15 cellular contexts compared by ENCODE assay signal in genomic region chr1:201305815-201306214, GRCh38. TPM values are rescaled to one million over a fixed set of nuclear protein-coding genes. Genes with fewer than 3 reads are reported as not detected.
"Had no signal": no experiment of that assay in that cellular context is flagged by ENCODE, and none has a peak within 500 bp of the region (broad histone marks: within the 10 kb centered on the region; RNA-seq: fewer than 3 reads in every experiment).

No MANE protein-coding gene starts in this region.

- H3K36me3 ChIP-seq: brain microvascular endothelial cell, right lobe of liver, thoracic aorta had no signal

- H3K9me3 ChIP-seq: psoas muscle, right lobe of liver, thoracic aorta had no signal

- DNase-seq: activated CD4-positive, alpha-beta T cell treated with anti-CD3 and anti-CD28 coated beads, Interleukin-2, amount 10 ng/mL, durations not matched to agents 7 days and 5 days; activated naive CD4-positive, alpha-beta T cell treated with Interleukin-2 at 50 U/mL for 16 hours; anterior cingulate cortex; brain microvascular endothelial cell; cortex of kidney; effector CD4-positive, alpha-beta T cell; foreskin melanocyte; head of caudate nucleus; nephron progenitor cell; psoas muscle; right lobe of liver; stimulated activated naive CD8-positive, alpha-beta T cell treated with anti-CD3 and anti-CD28 coated beads, Interleukin-15, amount 100 ng/mL, for 72 hours had no signal

- H3K27me3 ChIP-seq: right lobe of liver had no signal

- H3K4me3 ChIP-seq: psoas muscle, right lobe of liver, thoracic aorta had no signal

- ATAC-seq: psoas muscle; right lobe of liver; stimulated activated naive CD8-positive, alpha-beta T cell treated with anti-CD3 and anti-CD28 coated beads, Interleukin-15, amount 100 ng/mL, for 72 hours had no signal

- H3K27ac ChIP-seq: brain microvascular endothelial cell, psoas muscle, right lobe of liver, thoracic aorta had no signal

RNA-seq across cellular contexts. Expression of gene PKP1, which starts 22.5 kb away (rescaled TPM):
- total RNA-seq: activated CD4-positive, alpha-beta T cell treated with anti-CD3 and anti-CD28 coated beads, Interleukin-2, amount 10 ng/mL, durations not matched to agents 7 days and 5 days; activated CD8-positive, alpha-beta memory T cell treated with anti-CD3 and anti-CD28 coated beads for 36 hours; osteocyte; right lobe of liver had no signal
